ENCODE assay signal across 21 cellular contexts in genomic region chr1:63898428-63899220, GRCh38.
A peak's percentile ranks its signal among the peaks of the same experiment; 100 is the strongest.
DNase-seq lines count a peak whose midpoint lies in the region; ATAC-seq and TF ChIP-seq lines count a peak whose summit lies in the region.
"Had no signal": no experiment of that assay in that cellular context is flagged by ENCODE, and none has a peak within 500 bp of the region (broad histone marks: within the 10 kb centered on the region; RNA-seq: fewer than 3 reads in every experiment).

No MANE protein-coding gene starts in this region.

- no peak overlapping the region for H2BK12ac ChIP-seq in H9 (ENCODE audit: insufficient read length, low read depth, low read length)

- H3K4ac ChIP-seq in H9 (ENCODE audit: low read depth, low read length) = no peak overlapping the region

- no peak overlapping the region for H3K9ac ChIP-seq in H9 (ENCODE audit: extremely low read depth, insufficient read length, low read length)
- H3K9ac ChIP-seq: BLaER1 had no signal

- intact Hi-C loops in aorta (cut with DNase I) (loop anchor here in 1 of 2 donors (10.0 kb wide), 1 partner anchor 54 kb away; no protein-coding TSS in a partner anchor), posterior cingulate gyrus (cut with DNase I) (no loop called here), left lung (cut with DNase I) (no loop called here)

- H3K9me3 ChIP-seq in H9 (ENCODE audit: control insufficient read depth, low read depth, low read length) = no peaks in the 10 kb centered on the region
- H3K9me3 ChIP-seq in aorta (ENCODE audit: control insufficient read depth, low read length) = no peaks in the 10 kb centered on the region
- no peaks in the 10 kb centered on the region for H3K9me3 ChIP-seq in left lung
- H3K9me3 ChIP-seq: BLaER1, Peyer's patch, SJCRH30 had no signal

- H3K36me3 ChIP-seq in aorta (ENCODE audit: control insufficient read depth in 1 of 2, insufficient read depth in 2 of 2, low read length in 1 of 2) (no peaks in the 10 kb centered on the region), left lung (no peaks in the 10 kb centered on the region)
- H3K36me3 ChIP-seq: BLaER1, Peyer's patch, SJCRH30 had no signal

- H2BK15ac ChIP-seq in H9 (ENCODE audit: low read depth, low read length) = no peak overlapping the region

- H4K5ac ChIP-seq in H9 (ENCODE audit: insufficient read length, low read depth, low read length) = no peak overlapping the region

- no CpG with 5 or more reads among the region's 6 CpGs for WGBS in H9 (ENCODE audit: extremely low coverage, insufficient read length, low lambda C conversion rate)
- WGBS in aorta, 2 donors = 43% methylated on average over 6 of the region's 6 CpGs

- no peaks in the 10 kb centered on the region for H3K36me3 Mint-ChIP-seq in H9 (ENCODE audit: insufficient read depth in 1 of 3, low read depth in 3 of 3)
- H3K36me3 Mint-ChIP-seq in nephron progenitor cell (ENCODE audit: low read depth) = no peaks in the 10 kb centered on the region
- H3K36me3 Mint-ChIP-seq: CD4-positive, alpha-beta memory T cell had no signal

- H3K27ac ChIP-seq in H9 (ENCODE audit: insufficient read length, low read depth, low read length) = no peak overlapping the region
- peak overlapping the region; percentile 60 to 80 for H3K27ac ChIP-seq in aorta (ENCODE audit: low read depth in 1 of 2, low read length in 2 of 2)
- no peak overlapping the region for H3K27ac ChIP-seq in left lung
- H3K27ac ChIP-seq: BLaER1, Peyer's patch, SJCRH30 had no signal

- no peak overlapping the region for H3T11ph ChIP-seq in H9 (ENCODE audit: low read length)

- H2AFZ ChIP-seq in H9 (ENCODE audit: low read length) = no peak overlapping the region

- H3K4me3 Mint-ChIP-seq in H9 = no peak overlapping the region
- H3K4me3 Mint-ChIP-seq in nephron progenitor cell = no peak overlapping the region
- H3K4me3 Mint-ChIP-seq: CD4-positive, alpha-beta memory T cell had no signal

- TF ChIP-seq CTCF in H9 (conservative IDR thresholded peaks at IDR 0.05) (no peak), nephron progenitor cell (IDR thresholded peaks at IDR 0.05) (no peak), left lung (IDR thresholded peaks at IDR 0.05) (no peak)

- H3K27me3 Mint-ChIP-seq in H9 (ENCODE audit: low read depth) (no peaks in the 10 kb centered on the region), nephron progenitor cell (ENCODE audit: low read depth, poor library complexity) (peaks cover 3% of the 10 kb centered on the region)

- no peak overlapping the region for H3K4me3 ChIP-seq in aorta (ENCODE audit: low read length in 2 of 2)
- H3K4me3 ChIP-seq in left lung = no peak overlapping the region
- H3K4me3 ChIP-seq: BLaER1, GM12878, Peyer's patch, SJCRH30 had no signal

- H3K79me1 ChIP-seq in H9 (ENCODE audit: insufficient read depth, low read depth, low read length, poor library complexity, severe bottlenecking) = no peaks in the 10 kb centered on the region

- no peak overlapping the region for H2BK20ac ChIP-seq in H9 (ENCODE audit: low read depth, low read length, poor library complexity, severe bottlenecking)

- H3K18ac ChIP-seq in H9 (ENCODE audit: insufficient read length, low read depth, low read length) = no peak overlapping the region

- H3K27me3 ChIP-seq in H9 (ENCODE audit: insufficient read depth, low read length) (no peaks in the 10 kb centered on the region), aorta (ENCODE audit: control insufficient read depth in 1 of 2, insufficient read depth in 2 of 2, low read length in 1 of 2) (no peaks in the 10 kb centered on the region), left lung (no peaks in the 10 kb centered on the region)
- H3K27me3 ChIP-seq: BLaER1, Peyer's patch, SJCRH30 had no signal

- no peak overlapping the region for H2BK5ac ChIP-seq in H9 (ENCODE audit: insufficient read length, low read length)

- DNase-seq in H9 = no peak
- peak; percentile 62 for DNase-seq in amniotic epithelial cell (ENCODE audit: low read depth)
- DNase-seq in nephron progenitor cell = no peak
- no peak for DNase-seq in aorta
- no peak for DNase-seq in posterior cingulate gyrus
- DNase-seq in left lung = no peak
- DNase-seq: ACHN; CD4-positive, alpha-beta memory T cell; DND-41; Kasumi-1; NCI-H1417 treated with DMSO at 0.1 percent for 48 hours; NCI-H1930; NCI-H2227 treated with DMSO at 0.1 percent for 48 hours; NCI-H510A; NCI-H748 treated with DMSO at 0.1 percent for 48 hours; NK-92 treated with Interleukin-12 subunit alpha and Interleukin-12 subunit beta, amount 100 ng/mL, for 24 hours; Peyer's patch; SJCRH30 had no signal

- H3K14ac ChIP-seq in H9 (ENCODE audit: insufficient read depth, low read length) = no peak overlapping the region

- H3K4me1 ChIP-seq in H9 (ENCODE audit: insufficient read depth, low read length) = peaks cover 11% of the 10 kb centered on the region
- H3K4me1 ChIP-seq in aorta (ENCODE audit: control insufficient read depth in 1 of 2, insufficient read depth in 2 of 2, low read length in 2 of 2) = peaks cover 3 to 9% of the 10 kb centered on the region in 2 donors
- no peaks in the 10 kb centered on the region for H3K4me1 ChIP-seq in left lung
- H3K4me1 ChIP-seq: Peyer's patch had no signal

- no peak overlapping the region for H4K91ac ChIP-seq in H9 (ENCODE audit: insufficient read length, low read depth, low read length)

- H3K4me2 ChIP-seq in H9 (ENCODE audit: insufficient read depth, insufficient read length, low read length) = no peak overlapping the region
- H3K4me2 ChIP-seq: BLaER1 had no signal

- H2BK120ac ChIP-seq in H9 (ENCODE audit: low read depth, low read length, poor library complexity, severe bottlenecking) = no peak overlapping the region

- H3K23ac ChIP-seq in H9 (ENCODE audit: insufficient read length, low read depth, low read length) = no peak overlapping the region

- H3K27ac Mint-ChIP-seq in H9 (peak overlapping the region; percentile 24 to 91 (median 82); a peak in 5 of 7 replicates), nephron progenitor cell (peak overlapping the region; percentile 34)
- H3K27ac Mint-ChIP-seq: CD4-positive, alpha-beta memory T cell had no signal

- H4K8ac ChIP-seq in H9 (replicated peaks; ENCODE audit: insufficient read length, low read depth, low read length) = no peak overlapping the region

- ATAC-seq in aorta (ENCODE audit: low FRiP score) (peak; percentile 59), left lung (no peak), HG03139 (IDR thresholded peaks at IDR 0.05; ENCODE audit: unreplicated experiment) (no peak)
- ATAC-seq: GM12878 had no signal

- H3K9me3 Mint-ChIP-seq in H9 (no peaks in the 10 kb centered on the region), nephron progenitor cell (no peaks in the 10 kb centered on the region)

- H3K4me1 Mint-ChIP-seq in H9 = peaks cover 34 to 39% of the 10 kb centered on the region in 2 experiments
- H3K4me1 Mint-ChIP-seq in nephron progenitor cell = peaks cover 15% of the 10 kb centered on the region
- H3K4me1 Mint-ChIP-seq: CD4-positive, alpha-beta memory T cell had no signal

- H3K23me2 ChIP-seq in H9 (ENCODE audit: insufficient read length, low read depth, low read length, poor library complexity, severe bottlenecking) = no peaks in the 10 kb centered on the region

- no peak overlapping the region for H3K56ac ChIP-seq in H9 (ENCODE audit: insufficient read length, low read depth, low read length)

- peaks cover 20% of the 10 kb centered on the region for H3K79me2 ChIP-seq in H9 (ENCODE audit: insufficient read depth, low read length)

- no peak overlapping the region for H2AK5ac ChIP-seq in H9 (ENCODE audit: insufficient read length, low read length)

- no peaks in the 10 kb centered on the region for H4K20me1 ChIP-seq in H9 (ENCODE audit: control insufficient read depth, insufficient read depth, insufficient read length)
- H4K20me1 ChIP-seq: BLaER1 had no signal

Comparison
In these comparisons a context has a peak if more than half of its experiments do, and no peak if none do; other contexts are left out.
1. H3K27ac ChIP-seq: peak in aorta (2 of 2); none in H9 (single experiment) and left lung (0 of 2).